ENCODE assay signal across 8 cellular contexts in genomic region chr6:36027501-36028087, GRCh38. TPM values are rescaled to one million over a fixed set of nuclear protein-coding genes. Genes with fewer than 3 reads are reported as not detected.
DNase-seq lines count a peak whose midpoint lies in the region; ATAC-seq and TF ChIP-seq lines count a peak whose summit lies in the region.

Gene MAPK14, plus strand, starts transcription at chr6:36027808. Its CDS starts 350 bp downstream, at chr6:36028158.

- peaks cover 0 to 21% (median 19%) of the 10 kb centered on the region in 3 donors for H3K27me3 Mint-ChIP-seq in immature natural killer cell (ENCODE audit: low read depth in 3 of 3)

- 0 to 1% (median 0%) methylated on average over 13 to 62 of the region's 62 CpGs for WGBS in spleen, 5 donors

- H3K4me3 ChIP-seq in spleen: peak within 1 kb of the TSS; percentile 81 to 100 (median 96)

- peaks cover 0 to 4% (median 0%) of the 10 kb centered on the region in 3 donors for H3K36me3 Mint-ChIP-seq in immature natural killer cell

- ATAC-seq in GM19025 (IDR thresholded peaks at IDR 0.05; ENCODE audit: low read depth, unreplicated experiment): peak; percentile 78
- peak; percentile 88 for ATAC-seq in HG03342 (IDR thresholded peaks at IDR 0.05; ENCODE audit: unreplicated experiment)

- no peaks in the 10 kb centered on the region for H3K9me3 Mint-ChIP-seq in immature natural killer cell

- peak within 1 kb of the TSS; percentile 94 to 99 (median 95) for H3K4me3 Mint-ChIP-seq in immature natural killer cell

- DNase-seq in AG20443 (ENCODE audit: low spot score) (peak; percentile 96), NCI-H345 treated with DMSO at 0.1 percent for 48 hours (lab: John Stamatoyannopoulos, UW; ENCODE audit: unreplicated experiment) (peak; percentile 99), immature natural killer cell (peak; percentile 99), spleen (peak; percentile 99)
- DNase-seq in activated CD4-positive, CD25-positive, alpha-beta regulatory T cell (lab: John Stamatoyannopoulos, UW): peak; percentile 94 to 98 (median 96)
- DNase-seq in central memory CD4-positive, alpha-beta T cell: peak; percentile 100

- H3K27ac ChIP-seq in spleen: peak within 1 kb of the TSS; percentile 87 to 99 (median 94)

- peaks cover 37 to 46% of the 10 kb centered on the region in 2 donors for H3K4me1 Mint-ChIP-seq in immature natural killer cell

- H3K27me3 ChIP-seq in spleen (replicated peaks in 1 of 7): peaks cover 0 to 19% (median 5%) of the 10 kb centered on the region in 7 donors

- no peaks in the 10 kb centered on the region for H3K9me3 ChIP-seq in spleen

- peak; percentile 87 to 99 (median 93) for TF ChIP-seq CTCF in spleen (IDR thresholded peaks at IDR 0.05 in 8 of 11, conservative IDR thresholded peaks at IDR 0.05 in 3 of 11)

- intact Hi-C loops in spleen (cut with DNase I; ENCODE audit: low total_unique reads): loop anchor here (5.0 to 10.0 kb wide), 2 partner anchors 65 to 337 kb away; no protein-coding TSS in a partner anchor

- H3K4me1 ChIP-seq in spleen: peaks cover 19 to 78% (median 48%) of the 10 kb centered on the region in 6 donors

- peak within 1 kb of the TSS; percentile 87 to 97 (median 92) for H3K27ac Mint-ChIP-seq in immature natural killer cell

- peak in 2 of 3 donors; percentile 44 to 92 for TF ChIP-seq POLR2A in spleen (IDR thresholded peaks at IDR 0.05)

- H3K36me3 ChIP-seq in spleen: no peaks in the 10 kb centered on the region

RNA-seq across cellular contexts. Expression of gene MAPK14, which starts in this region (rescaled TPM):
- polyA plus RNA-seq in immature natural killer cell: 10 to 100 TPM; 34.4 to 71.8 (median 44.6) TPM
- total RNA-seq in spleen: 100 to 1,000 TPM in 4 of 7 donors, 10 to 100 TPM in 3; 82.2 to 242 (median 119) TPM
- polyA plus RNA-seq in spleen: 10 to 100 TPM; 13.9 to 24.7 (median 14.3) TPM

Comparison
In these comparisons a context has a peak if more than half of its experiments do, and no peak if none do; other contexts are left out.
1. Peak in every context shown above with its lines: DNase-seq, ATAC-seq, H3K4me3 ChIP-seq and H3K27ac ChIP-seq.